Comparison of ENCODE assay signal across 19 cellular contexts in the genomic region with DNA sequence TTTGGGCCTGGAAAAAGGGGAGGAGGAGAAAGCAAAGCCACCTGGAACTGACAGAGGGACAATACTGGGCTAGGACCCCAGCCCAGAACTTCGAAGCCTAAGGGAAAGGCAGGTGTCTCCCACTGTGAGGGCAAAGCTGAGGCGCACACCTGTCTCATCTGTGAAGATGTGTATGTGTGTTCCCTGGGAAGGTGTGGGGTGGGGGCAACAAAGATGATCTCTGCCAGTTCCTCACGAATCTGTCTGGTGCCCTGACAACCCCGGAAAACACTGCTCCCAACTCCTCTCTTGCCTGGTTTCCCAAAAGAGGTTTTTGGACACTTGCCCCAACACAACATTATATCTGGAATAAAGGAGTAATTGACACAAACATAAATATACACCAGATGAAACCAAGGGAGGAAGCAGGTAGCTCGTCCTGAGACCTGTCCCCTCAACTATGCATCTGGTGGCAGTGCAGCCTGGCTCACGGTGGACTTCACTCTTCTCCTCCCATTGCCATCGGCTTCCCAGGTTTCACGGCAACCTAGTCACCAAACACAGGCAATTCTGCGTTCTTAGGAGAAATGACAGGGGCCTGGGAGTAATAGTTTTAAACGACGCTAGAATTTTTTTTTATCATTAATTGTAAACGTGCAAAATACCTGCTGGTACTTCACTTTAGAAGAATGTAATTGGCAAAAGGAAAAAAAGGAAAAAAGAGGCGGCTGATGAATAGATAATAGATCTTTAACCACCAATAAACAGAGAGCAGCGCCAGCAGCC. TPM values are rescaled to one million over a fixed set of nuclear protein-coding genes. Genes with fewer than 3 reads are reported as not detected.
DNase-seq lines count a peak whose midpoint lies in the region; ATAC-seq, FAIRE-seq and TF ChIP-seq lines count a peak whose summit lies in the region.
"Had no signal": no experiment of that assay in that cellular context is flagged by ENCODE, and none has a peak within 500 bp of the region (broad histone marks: within the 10 kb centered on the region; RNA-seq: fewer than 3 reads in every experiment).

No MANE protein-coding gene starts in this region.

- peak overlapping the region; percentile 94 for H3K4me2 ChIP-seq in keratinocyte (ENCODE audit: control insufficient read depth, extremely low read depth, insufficient read depth, low read depth, low read length)

- peaks cover 82% of the 10 kb centered on the region for H3K27me3 Mint-ChIP-seq in T-helper 2 cell treated with Interferon-gamma antibody and Interleukin-4, amounts not matched to agents 5 μg/mL and 100 μg/mL, for 36 hours (ENCODE audit: low read depth)
- peaks cover 86% of the 10 kb centered on the region for H3K27me3 Mint-ChIP-seq in activated naive CD8-positive, alpha-beta T cell treated with anti-CD3 and anti-CD28 coated beads, Interleukin-2, amount 10 ng/mL, durations not matched to agents 7 days and 5 days
- peaks cover 66 to 92% of the 10 kb centered on the region in 2 donors for H3K27me3 Mint-ChIP-seq in stimulated activated naive B cell treated with anti-CD40 and anti-IgM and Interleukin-4, amounts not matched to agents 10 μg/mL and 1 μg/mL and 100 μg/mL, for 72 hours

- no peaks in the 10 kb centered on the region for H4K20me1 ChIP-seq in keratinocyte (ENCODE audit: control insufficient read depth, extremely low read depth, insufficient read depth, low read length)

- ATAC-seq in activated naive CD8-positive, alpha-beta T cell treated with anti-CD3 and anti-CD28 coated beads, Interleukin-2, amount 10 ng/mL, durations not matched to agents 7 days and 5 days (ENCODE audit: low read depth), result no peak
- no peak for ATAC-seq in stimulated activated naive B cell treated with anti-CD40 and anti-IgM and Interleukin-4, amounts not matched to agents 10 μg/mL and 1 μg/mL and 100 μg/mL, for 72 hours (replicated peaks)
- ATAC-seq in GM21360 (IDR thresholded peaks at IDR 0.05; ENCODE audit: unreplicated experiment), result no peak
- ATAC-seq: stimulated activated naive CD8-positive, alpha-beta T cell treated with anti-CD3 and anti-CD28 coated beads, Interleukin-15, Interleukin-2, amounts not matched to agents 100 U/mL and 50 U/mL, for 24 hours had no signal

- no peak for TF ChIP-seq CTCF in keratinocyte (optimal IDR thresholded peaks at IDR 0.05 in 1 of 3, IDR thresholded peaks at IDR 0.05 in 1 of 3, conservative IDR thresholded peaks at IDR 0.05 in 1 of 3; ENCODE audit: extremely low read depth in 1 of 3, insufficient read depth in 2 of 3, low read length in 3 of 3)

- peaks cover 10% of the 10 kb centered on the region for H3K4me1 ChIP-seq in keratinocyte (ENCODE audit: control insufficient read depth, extremely low read depth, insufficient read depth, low read length)

- H3K9ac ChIP-seq in keratinocyte (ENCODE audit: control insufficient read depth, extremely low read depth, insufficient read depth, low read length), result no peak overlapping the region

- no peak for DNase-seq in T-helper 2 cell treated with Interferon-gamma antibody and Interleukin-4, amounts not matched to agents 5 μg/mL and 100 μg/mL, for 36 hours (ENCODE audit: low spot score)
- DNase-seq in T-helper 2 cell (no peak), keratinocyte (ENCODE audit: low read depth, low spot score) (no peak), DMS53 treated with DMSO at 0.1 percent for 48 hours (lab: John Stamatoyannopoulos, UW; ENCODE audit: unreplicated experiment) (no peak), NCI-H187 (lab: John Stamatoyannopoulos, UW) (no peak)
- no peak for DNase-seq in activated naive CD8-positive, alpha-beta T cell treated with anti-CD3 and anti-CD28 coated beads, Interleukin-2, amount 10 ng/mL, durations not matched to agents 7 days and 5 days
- no peak for DNase-seq in stimulated activated naive B cell treated with anti-CD40 and anti-IgM and Interleukin-4, amounts not matched to agents 10 μg/mL and 1 μg/mL and 100 μg/mL, for 72 hours
- DNase-seq: activated CD4-positive, alpha-beta T cell treated with anti-CD3 and anti-CD28 coated beads for 48 hours; CD4-positive, CD25-positive, alpha-beta regulatory T cell; HFFc6; mammary epithelial cell; NCI-H1105; stimulated activated naive CD8-positive, alpha-beta T cell treated with anti-CD3 and anti-CD28 coated beads, Interleukin-15, Interleukin-2, amounts not matched to agents 100 U/mL and 50 U/mL, for 24 hours had no signal

- peak overlapping the region; percentile 60 for H3K27ac Mint-ChIP-seq in T-helper 2 cell treated with Interferon-gamma antibody and Interleukin-4, amounts not matched to agents 5 μg/mL and 100 μg/mL, for 36 hours
- H3K27ac Mint-ChIP-seq in activated naive CD8-positive, alpha-beta T cell treated with anti-CD3 and anti-CD28 coated beads, Interleukin-2, amount 10 ng/mL, durations not matched to agents 7 days and 5 days, result peak overlapping the region; percentile 61
- peak overlapping the region; percentile 84 for H3K27ac Mint-ChIP-seq in stimulated activated naive B cell treated with anti-CD40 and anti-IgM and Interleukin-4, amounts not matched to agents 10 μg/mL and 1 μg/mL and 100 μg/mL, for 72 hours
- H3K27ac Mint-ChIP-seq: CD4-positive, CD25-positive, alpha-beta regulatory T cell; HFFc6 had no signal

- no peak overlapping the region for H2AFZ ChIP-seq in keratinocyte (ENCODE audit: control insufficient read depth, low read length)

- no peaks in the 10 kb centered on the region for H3K9me1 ChIP-seq in keratinocyte (ENCODE audit: control insufficient read depth, extremely low read depth, insufficient read depth, low read length)

- H3K4me3 Mint-ChIP-seq in T-helper 2 cell treated with Interferon-gamma antibody and Interleukin-4, amounts not matched to agents 5 μg/mL and 100 μg/mL, for 36 hours, result no peak overlapping the region
- no peak overlapping the region for H3K4me3 Mint-ChIP-seq in activated naive CD8-positive, alpha-beta T cell treated with anti-CD3 and anti-CD28 coated beads, Interleukin-2, amount 10 ng/mL, durations not matched to agents 7 days and 5 days
- no peak overlapping the region for H3K4me3 Mint-ChIP-seq in stimulated activated naive B cell treated with anti-CD40 and anti-IgM and Interleukin-4, amounts not matched to agents 10 μg/mL and 1 μg/mL and 100 μg/mL, for 72 hours
- H3K4me3 Mint-ChIP-seq: HFFc6 had no signal

- no peaks in the 10 kb centered on the region for H3K9me3 ChIP-seq in keratinocyte (ENCODE audit: control insufficient read depth, low read depth, low read length)
- H3K9me3 ChIP-seq: ascending aorta had no signal

- peaks cover 4% of the 10 kb centered on the region for H3K4me1 Mint-ChIP-seq in T-helper 2 cell treated with Interferon-gamma antibody and Interleukin-4, amounts not matched to agents 5 μg/mL and 100 μg/mL, for 36 hours (ENCODE audit: low read depth)
- H3K4me1 Mint-ChIP-seq in activated naive CD8-positive, alpha-beta T cell treated with anti-CD3 and anti-CD28 coated beads, Interleukin-2, amount 10 ng/mL, durations not matched to agents 7 days and 5 days, result peaks cover 6% of the 10 kb centered on the region
- H3K4me1 Mint-ChIP-seq in stimulated activated naive B cell treated with anti-CD40 and anti-IgM and Interleukin-4, amounts not matched to agents 10 μg/mL and 1 μg/mL and 100 μg/mL, for 72 hours, result peaks cover 9 to 42% of the 10 kb centered on the region in 2 donors

- no peak overlapping the region for H3K27ac ChIP-seq in keratinocyte (ENCODE audit: control insufficient read depth, insufficient read depth, low read length)
- H3K27ac ChIP-seq: ascending aorta had no signal

- dilution Hi-C loops in keratinocyte (cut with MboI; ENCODE audit: extremely low pct_ligation_motif_present, low sequenced_read_pairs), result no loop called here

- FAIRE-seq in keratinocyte (lab: Jason Lieb, UNC), result no peak
- FAIRE-seq: A204.1, GM12892, K562 had no signal

- no peaks in the 10 kb centered on the region for H3K79me2 ChIP-seq in keratinocyte (ENCODE audit: control insufficient read depth, insufficient read depth, low read length)

- H3K36me3 Mint-ChIP-seq in T-helper 2 cell treated with Interferon-gamma antibody and Interleukin-4, amounts not matched to agents 5 μg/mL and 100 μg/mL, for 36 hours (ENCODE audit: low read depth), result peaks cover 4% of the 10 kb centered on the region
- peaks cover 3% of the 10 kb centered on the region for H3K36me3 Mint-ChIP-seq in activated naive CD8-positive, alpha-beta T cell treated with anti-CD3 and anti-CD28 coated beads, Interleukin-2, amount 10 ng/mL, durations not matched to agents 7 days and 5 days
- peaks cover 0 to 6% of the 10 kb centered on the region in 2 donors for H3K36me3 Mint-ChIP-seq in stimulated activated naive B cell treated with anti-CD40 and anti-IgM and Interleukin-4, amounts not matched to agents 10 μg/mL and 1 μg/mL and 100 μg/mL, for 72 hours
- H3K36me3 Mint-ChIP-seq: CD4-positive, CD25-positive, alpha-beta regulatory T cell had no signal

- no peaks in the 10 kb centered on the region for H3K9me3 Mint-ChIP-seq in T-helper 2 cell treated with Interferon-gamma antibody and Interleukin-4, amounts not matched to agents 5 μg/mL and 100 μg/mL, for 36 hours
- H3K9me3 Mint-ChIP-seq in activated naive CD8-positive, alpha-beta T cell treated with anti-CD3 and anti-CD28 coated beads, Interleukin-2, amount 10 ng/mL, durations not matched to agents 7 days and 5 days, result no peaks in the 10 kb centered on the region
- no peaks in the 10 kb centered on the region for H3K9me3 Mint-ChIP-seq in stimulated activated naive B cell treated with anti-CD40 and anti-IgM and Interleukin-4, amounts not matched to agents 10 μg/mL and 1 μg/mL and 100 μg/mL, for 72 hours
- H3K9me3 Mint-ChIP-seq: HFFc6 had no signal

- no peaks in the 10 kb centered on the region for H3K36me3 ChIP-seq in keratinocyte (ENCODE audit: control insufficient read depth in 2 of 2, extremely low read depth in 1 of 2, insufficient read depth in 2 of 2, low read length in 2 of 2)
- H3K36me3 ChIP-seq: ascending aorta had no signal

- H3K4me3 ChIP-seq in keratinocyte (ENCODE audit: control insufficient read depth in 2 of 3, extremely low read depth in 1 of 3, insufficient read depth in 2 of 3, low read depth in 1 of 3, low read length in 3 of 3), result no peak overlapping the region
- H3K4me3 ChIP-seq: K562 had no signal

- POLR2A ChIA-PET in activated naive CD8-positive, alpha-beta T cell treated with anti-CD3 and anti-CD28 coated beads, Interleukin-2, amount 10 ng/mL, durations not matched to agents 7 days and 5 days (lab: Charles Lee), result no interaction called here

- H3K27me3 ChIP-seq in keratinocyte (ENCODE audit: control insufficient read depth, extremely low read depth, insufficient read depth, low read length), result peaks cover 8% of the 10 kb centered on the region

RNA-seq across cellular contexts. Expression of gene EMX2, which starts 1.7 kb away (rescaled TPM):
- total RNA-seq in activated naive CD8-positive, alpha-beta T cell treated with anti-CD3 and anti-CD28 coated beads, Interleukin-2, amount 10 ng/mL, durations not matched to agents 7 days and 5 days, result not detected
- polyA plus RNA-seq in keratinocyte, result 1.2 to 2.8 TPM (median 2.4 TPM) in 3 replicates
- polyA plus RNA-seq in keratinocyte (2011; ENCODE audit: low read depth), result 3.0 TPM
- 3.1 and 3.2 TPM in 2 replicates for polyA plus RNA-seq in keratinocyte (2011; cell fraction: cytosol; rRNA removed)
- 1.4 and 2.1 TPM in 2 replicates for polyA plus RNA-seq in keratinocyte (2011; cell fraction: nucleus; rRNA removed)
- 1.5 and 3.1 TPM in 2 replicates for polyA plus RNA-seq in keratinocyte (2012; ENCODE audit: low replicate concordance)
- polyA minus RNA-seq in keratinocyte, result 0.23 to 0.32 TPM (median 0.30 TPM) in 3 replicates
- polyA minus RNA-seq in keratinocyte (2011; cell fraction: cytosol; rRNA and poly(A)+ RNA removed), result not detected
- polyA minus RNA-seq in keratinocyte (2011; cell fraction: nucleus; rRNA and poly(A)+ RNA removed), result not detected in 2 replicates
- total RNA-seq: ascending aorta; CD4-positive, CD25-positive, alpha-beta regulatory T cell; dermis microvascular lymphatic vessel endothelial cell; HFFc6; K562; mammary epithelial cell had no signal
- polyA plus RNA-seq: CD4-positive, CD25-positive, alpha-beta regulatory T cell; K562; mammary epithelial cell had no signal
